ENCODE assay signal across 1 cellular context in the genomic region with DNA sequence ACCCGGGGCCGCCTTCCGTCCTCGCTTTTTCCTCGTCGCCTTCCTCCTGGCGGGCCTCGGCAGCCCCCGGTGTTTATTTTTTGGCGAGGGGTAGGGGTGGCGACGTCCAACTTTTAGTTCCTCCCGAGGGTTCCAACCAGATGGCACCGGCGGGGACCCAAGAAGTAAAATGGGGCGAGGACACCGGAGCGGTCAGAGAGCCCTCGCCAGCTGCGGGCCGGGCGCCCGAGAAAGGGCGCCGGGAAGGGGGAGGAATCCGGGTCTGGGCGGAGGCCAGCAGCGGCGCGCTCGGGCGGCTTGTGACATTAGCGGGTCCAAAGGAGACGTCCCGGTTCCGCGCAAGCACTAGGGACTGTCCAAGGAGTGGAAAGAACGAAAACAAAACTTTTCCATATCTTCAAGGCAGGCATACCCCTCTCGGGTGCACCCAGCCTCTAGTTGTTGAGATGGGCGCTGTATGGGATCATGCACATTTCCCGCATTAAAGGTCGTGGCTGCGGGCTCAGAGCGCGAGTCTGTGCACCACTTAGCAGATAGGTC.
TF ChIP-seq lines count a peak whose summit lies in the region.

No MANE protein-coding gene starts in this region.

TF ChIP-seq in GM23338, 12 proteins besides CTCF, POLR2A, EP300 and RAD21 (continued from another document):
- TF ChIP-seq, protein P1, sequence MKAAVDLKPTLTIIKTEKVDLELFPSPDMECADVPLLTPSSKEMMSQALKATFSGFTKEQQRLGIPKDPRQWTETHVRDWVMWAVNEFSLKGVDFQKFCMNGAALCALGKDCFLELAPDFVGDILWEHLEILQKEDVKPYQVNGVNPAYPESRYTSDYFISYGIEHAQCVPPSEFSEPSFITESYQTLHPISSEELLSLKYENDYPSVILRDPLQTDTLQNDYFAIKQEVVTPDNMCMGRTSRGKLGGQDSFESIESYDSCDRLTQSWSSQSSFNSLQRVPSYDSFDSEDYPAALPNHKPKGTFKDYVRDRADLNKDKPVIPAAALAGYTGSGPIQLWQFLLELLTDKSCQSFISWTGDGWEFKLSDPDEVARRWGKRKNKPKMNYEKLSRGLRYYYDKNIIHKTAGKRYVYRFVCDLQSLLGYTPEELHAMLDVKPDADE (IDR thresholded peaks at IDR 0.05) = no peak
- TF ChIP-seq ZNF331 (CRISPR knock-in tag; IDR thresholded peaks at IDR 0.05; ENCODE audit: low read depth) = no peak
- TF ChIP-seq, protein P2, sequence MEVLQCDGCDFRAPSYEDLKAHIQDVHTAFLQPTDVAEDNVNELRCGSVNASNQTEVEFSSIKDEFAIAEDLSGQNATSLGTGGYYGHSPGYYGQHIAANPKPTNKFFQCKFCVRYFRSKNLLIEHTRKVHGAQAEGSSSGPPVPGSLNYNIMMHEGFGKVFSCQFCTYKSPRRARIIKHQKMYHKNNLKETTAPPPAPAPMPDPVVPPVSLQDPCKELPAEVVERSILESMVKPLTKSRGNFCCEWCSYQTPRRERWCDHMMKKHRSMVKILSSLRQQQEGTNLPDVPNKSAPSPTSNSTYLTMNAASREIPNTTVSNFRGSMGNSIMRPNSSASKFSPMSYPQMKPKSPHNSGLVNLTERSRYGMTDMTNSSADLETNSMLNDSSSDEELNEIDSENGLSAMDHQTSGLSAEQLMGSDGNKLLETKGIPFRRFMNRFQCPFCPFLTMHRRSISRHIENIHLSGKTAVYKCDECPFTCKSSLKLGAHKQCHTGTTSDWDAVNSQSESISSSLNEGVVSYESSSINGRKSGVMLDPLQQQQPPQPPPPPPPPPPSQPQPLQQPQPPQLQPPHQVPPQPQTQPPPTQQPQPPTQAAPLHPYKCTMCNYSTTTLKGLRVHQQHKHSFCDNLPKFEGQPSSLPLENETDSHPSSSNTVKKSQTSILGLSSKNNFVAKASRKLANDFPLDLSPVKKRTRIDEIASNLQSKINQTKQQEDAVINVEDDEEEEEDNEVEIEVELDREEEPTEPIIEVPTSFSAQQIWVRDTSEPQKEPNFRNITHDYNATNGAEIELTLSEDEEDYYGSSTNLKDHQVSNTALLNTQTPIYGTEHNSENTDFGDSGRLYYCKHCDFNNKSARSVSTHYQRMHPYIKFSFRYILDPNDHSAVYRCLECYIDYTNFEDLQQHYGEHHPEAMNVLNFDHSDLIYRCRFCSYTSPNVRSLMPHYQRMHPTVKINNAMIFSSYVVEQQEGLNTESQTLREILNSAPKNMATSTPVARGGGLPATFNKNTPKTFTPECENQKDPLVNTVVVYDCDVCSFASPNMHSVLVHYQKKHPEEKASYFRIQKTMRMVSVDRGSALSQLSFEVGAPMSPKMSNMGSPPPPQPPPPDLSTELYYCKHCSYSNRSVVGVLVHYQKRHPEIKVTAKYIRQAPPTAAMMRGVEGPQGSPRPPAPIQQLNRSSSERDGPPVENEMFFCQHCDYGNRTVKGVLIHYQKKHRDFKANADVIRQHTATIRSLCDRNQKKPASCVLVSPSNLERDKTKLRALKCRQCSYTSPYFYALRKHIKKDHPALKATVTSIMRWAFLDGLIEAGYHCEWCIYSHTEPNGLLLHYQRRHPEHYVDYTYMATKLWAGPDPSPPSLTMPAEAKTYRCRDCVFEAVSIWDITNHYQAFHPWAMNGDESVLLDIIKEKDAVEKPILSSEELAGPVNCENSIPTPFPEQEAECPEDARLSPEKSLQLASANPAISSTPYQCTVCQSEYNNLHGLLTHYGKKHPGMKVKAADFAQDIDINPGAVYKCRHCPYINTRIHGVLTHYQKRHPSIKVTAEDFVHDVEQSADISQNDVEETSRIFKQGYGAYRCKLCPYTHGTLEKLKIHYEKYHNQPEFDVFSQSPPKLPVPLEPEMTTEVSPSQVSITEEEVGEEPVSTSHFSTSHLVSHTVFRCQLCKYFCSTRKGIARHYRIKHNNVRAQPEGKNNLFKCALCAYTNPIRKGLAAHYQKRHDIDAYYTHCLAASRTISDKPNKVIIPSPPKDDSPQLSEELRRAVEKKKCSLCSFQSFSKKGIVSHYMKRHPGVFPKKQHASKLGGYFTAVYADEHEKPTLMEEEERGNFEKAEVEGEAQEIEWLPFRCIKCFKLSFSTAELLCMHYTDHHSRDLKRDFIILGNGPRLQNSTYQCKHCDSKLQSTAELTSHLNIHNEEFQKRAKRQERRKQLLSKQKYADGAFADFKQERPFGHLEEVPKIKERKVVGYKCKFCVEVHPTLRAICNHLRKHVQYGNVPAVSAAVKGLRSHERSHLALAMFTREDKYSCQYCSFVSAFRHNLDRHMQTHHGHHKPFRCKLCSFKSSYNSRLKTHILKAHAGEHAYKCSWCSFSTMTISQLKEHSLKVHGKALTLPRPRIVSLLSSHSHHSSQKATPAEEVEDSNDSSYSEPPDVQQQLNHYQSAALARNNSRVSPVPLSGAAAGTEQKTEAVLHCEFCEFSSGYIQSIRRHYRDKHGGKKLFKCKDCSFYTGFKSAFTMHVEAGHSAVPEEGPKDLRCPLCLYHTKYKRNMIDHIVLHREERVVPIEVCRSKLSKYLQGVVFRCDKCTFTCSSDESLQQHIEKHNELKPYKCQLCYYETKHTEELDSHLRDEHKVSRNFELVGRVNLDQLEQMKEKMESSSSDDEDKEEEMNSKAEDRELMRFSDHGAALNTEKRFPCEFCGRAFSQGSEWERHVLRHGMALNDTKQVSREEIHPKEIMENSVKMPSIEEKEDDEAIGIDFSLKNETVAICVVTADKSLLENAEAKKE (CRISPR knock-in tag; IDR thresholded peaks at IDR 0.05) = no peak
- TF ChIP-seq NANOG (IDR thresholded peaks at IDR 0.05; ENCODE audit: borderline replicate concordance) = no peak
